2 cellular contexts compared by ENCODE assay signal in the genomic region with DNA sequence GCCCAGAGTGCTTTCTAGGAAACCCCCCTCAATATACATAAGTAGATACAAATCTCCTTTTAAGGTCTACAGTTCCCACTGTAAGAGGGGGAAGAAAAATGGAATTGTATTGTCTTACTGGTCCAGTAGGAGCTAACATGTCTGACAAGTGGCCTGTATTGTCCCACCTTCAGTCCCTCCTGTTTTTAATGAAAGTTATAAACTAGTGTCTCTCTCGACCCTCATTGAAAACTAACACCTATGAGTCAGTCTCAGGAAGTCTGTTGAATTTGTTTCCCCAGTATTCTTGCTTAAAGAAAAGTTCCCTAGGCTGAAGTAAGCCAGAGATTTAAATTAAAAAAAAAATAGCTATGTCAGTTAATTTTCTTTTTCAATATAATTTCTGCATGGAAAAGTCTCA.
TF ChIP-seq lines count a peak whose summit lies in the region.

No MANE protein-coding gene starts in this region.

TF ChIP-seq in endothelial cell of umbilical vein, 7 proteins besides CTCF, POLR2A, EP300 and RAD21:
- TF ChIP-seq FOS (IDR thresholded peaks at IDR 0.05; ENCODE audit: borderline replicate concordance, insufficient read depth, low read length) (peak; percentile 34), POLR2AphosphoS5 (IDR thresholded peaks at IDR 0.05; ENCODE audit: insufficient read depth, low read depth, low read length) (no peak)

TF ChIP-seq in GM23338, 12 proteins besides CTCF, POLR2A, EP300 and RAD21:
- TF ChIP-seq EZH2phosphoT487 (IDR thresholded peaks at IDR 0.05; ENCODE audit: unreplicated experiment) (no peak), EZH2 (IDR thresholded peaks at IDR 0.05; ENCODE audit: low read depth, unreplicated experiment) (no peak), STAT1 (IDR thresholded peaks at IDR 0.05; ENCODE audit: unreplicated experiment) (no peak), POLR2AphosphoS5 (IDR thresholded peaks at IDR 0.05; ENCODE audit: low read depth) (no peak), NANOG (IDR thresholded peaks at IDR 0.05; ENCODE audit: borderline replicate concordance) (no peak), ZNF114 (CRISPR knock-in tag; IDR thresholded peaks at IDR 0.05) (no peak), CREB1 (CRISPR knock-in tag; IDR thresholded peaks at IDR 0.05; ENCODE audit: low read depth) (no peak), ZNF331 (CRISPR knock-in tag; IDR thresholded peaks at IDR 0.05; ENCODE audit: low read depth) (no peak), JUNB (IDR thresholded peaks at IDR 0.05; ENCODE audit: unreplicated experiment) (no peak)
- TF ChIP-seq, protein P1, sequence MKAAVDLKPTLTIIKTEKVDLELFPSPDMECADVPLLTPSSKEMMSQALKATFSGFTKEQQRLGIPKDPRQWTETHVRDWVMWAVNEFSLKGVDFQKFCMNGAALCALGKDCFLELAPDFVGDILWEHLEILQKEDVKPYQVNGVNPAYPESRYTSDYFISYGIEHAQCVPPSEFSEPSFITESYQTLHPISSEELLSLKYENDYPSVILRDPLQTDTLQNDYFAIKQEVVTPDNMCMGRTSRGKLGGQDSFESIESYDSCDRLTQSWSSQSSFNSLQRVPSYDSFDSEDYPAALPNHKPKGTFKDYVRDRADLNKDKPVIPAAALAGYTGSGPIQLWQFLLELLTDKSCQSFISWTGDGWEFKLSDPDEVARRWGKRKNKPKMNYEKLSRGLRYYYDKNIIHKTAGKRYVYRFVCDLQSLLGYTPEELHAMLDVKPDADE (IDR thresholded peaks at IDR 0.05) = no peak
- TF ChIP-seq, protein P2, sequence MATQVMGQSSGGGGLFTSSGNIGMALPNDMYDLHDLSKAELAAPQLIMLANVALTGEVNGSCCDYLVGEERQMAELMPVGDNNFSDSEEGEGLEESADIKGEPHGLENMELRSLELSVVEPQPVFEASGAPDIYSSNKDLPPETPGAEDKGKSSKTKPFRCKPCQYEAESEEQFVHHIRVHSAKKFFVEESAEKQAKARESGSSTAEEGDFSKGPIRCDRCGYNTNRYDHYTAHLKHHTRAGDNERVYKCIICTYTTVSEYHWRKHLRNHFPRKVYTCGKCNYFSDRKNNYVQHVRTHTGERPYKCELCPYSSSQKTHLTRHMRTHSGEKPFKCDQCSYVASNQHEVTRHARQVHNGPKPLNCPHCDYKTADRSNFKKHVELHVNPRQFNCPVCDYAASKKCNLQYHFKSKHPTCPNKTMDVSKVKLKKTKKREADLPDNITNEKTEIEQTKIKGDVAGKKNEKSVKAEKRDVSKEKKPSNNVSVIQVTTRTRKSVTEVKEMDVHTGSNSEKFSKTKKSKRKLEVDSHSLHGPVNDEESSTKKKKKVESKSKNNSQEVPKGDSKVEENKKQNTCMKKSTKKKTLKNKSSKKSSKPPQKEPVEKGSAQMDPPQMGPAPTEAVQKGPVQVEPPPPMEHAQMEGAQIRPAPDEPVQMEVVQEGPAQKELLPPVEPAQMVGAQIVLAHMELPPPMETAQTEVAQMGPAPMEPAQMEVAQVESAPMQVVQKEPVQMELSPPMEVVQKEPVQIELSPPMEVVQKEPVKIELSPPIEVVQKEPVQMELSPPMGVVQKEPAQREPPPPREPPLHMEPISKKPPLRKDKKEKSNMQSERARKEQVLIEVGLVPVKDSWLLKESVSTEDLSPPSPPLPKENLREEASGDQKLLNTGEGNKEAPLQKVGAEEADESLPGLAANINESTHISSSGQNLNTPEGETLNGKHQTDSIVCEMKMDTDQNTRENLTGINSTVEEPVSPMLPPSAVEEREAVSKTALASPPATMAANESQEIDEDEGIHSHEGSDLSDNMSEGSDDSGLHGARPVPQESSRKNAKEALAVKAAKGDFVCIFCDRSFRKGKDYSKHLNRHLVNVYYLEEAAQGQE (IDR thresholded peaks at IDR 0.05; ENCODE audit: unreplicated experiment) = no peak
- TF ChIP-seq, protein P3, sequence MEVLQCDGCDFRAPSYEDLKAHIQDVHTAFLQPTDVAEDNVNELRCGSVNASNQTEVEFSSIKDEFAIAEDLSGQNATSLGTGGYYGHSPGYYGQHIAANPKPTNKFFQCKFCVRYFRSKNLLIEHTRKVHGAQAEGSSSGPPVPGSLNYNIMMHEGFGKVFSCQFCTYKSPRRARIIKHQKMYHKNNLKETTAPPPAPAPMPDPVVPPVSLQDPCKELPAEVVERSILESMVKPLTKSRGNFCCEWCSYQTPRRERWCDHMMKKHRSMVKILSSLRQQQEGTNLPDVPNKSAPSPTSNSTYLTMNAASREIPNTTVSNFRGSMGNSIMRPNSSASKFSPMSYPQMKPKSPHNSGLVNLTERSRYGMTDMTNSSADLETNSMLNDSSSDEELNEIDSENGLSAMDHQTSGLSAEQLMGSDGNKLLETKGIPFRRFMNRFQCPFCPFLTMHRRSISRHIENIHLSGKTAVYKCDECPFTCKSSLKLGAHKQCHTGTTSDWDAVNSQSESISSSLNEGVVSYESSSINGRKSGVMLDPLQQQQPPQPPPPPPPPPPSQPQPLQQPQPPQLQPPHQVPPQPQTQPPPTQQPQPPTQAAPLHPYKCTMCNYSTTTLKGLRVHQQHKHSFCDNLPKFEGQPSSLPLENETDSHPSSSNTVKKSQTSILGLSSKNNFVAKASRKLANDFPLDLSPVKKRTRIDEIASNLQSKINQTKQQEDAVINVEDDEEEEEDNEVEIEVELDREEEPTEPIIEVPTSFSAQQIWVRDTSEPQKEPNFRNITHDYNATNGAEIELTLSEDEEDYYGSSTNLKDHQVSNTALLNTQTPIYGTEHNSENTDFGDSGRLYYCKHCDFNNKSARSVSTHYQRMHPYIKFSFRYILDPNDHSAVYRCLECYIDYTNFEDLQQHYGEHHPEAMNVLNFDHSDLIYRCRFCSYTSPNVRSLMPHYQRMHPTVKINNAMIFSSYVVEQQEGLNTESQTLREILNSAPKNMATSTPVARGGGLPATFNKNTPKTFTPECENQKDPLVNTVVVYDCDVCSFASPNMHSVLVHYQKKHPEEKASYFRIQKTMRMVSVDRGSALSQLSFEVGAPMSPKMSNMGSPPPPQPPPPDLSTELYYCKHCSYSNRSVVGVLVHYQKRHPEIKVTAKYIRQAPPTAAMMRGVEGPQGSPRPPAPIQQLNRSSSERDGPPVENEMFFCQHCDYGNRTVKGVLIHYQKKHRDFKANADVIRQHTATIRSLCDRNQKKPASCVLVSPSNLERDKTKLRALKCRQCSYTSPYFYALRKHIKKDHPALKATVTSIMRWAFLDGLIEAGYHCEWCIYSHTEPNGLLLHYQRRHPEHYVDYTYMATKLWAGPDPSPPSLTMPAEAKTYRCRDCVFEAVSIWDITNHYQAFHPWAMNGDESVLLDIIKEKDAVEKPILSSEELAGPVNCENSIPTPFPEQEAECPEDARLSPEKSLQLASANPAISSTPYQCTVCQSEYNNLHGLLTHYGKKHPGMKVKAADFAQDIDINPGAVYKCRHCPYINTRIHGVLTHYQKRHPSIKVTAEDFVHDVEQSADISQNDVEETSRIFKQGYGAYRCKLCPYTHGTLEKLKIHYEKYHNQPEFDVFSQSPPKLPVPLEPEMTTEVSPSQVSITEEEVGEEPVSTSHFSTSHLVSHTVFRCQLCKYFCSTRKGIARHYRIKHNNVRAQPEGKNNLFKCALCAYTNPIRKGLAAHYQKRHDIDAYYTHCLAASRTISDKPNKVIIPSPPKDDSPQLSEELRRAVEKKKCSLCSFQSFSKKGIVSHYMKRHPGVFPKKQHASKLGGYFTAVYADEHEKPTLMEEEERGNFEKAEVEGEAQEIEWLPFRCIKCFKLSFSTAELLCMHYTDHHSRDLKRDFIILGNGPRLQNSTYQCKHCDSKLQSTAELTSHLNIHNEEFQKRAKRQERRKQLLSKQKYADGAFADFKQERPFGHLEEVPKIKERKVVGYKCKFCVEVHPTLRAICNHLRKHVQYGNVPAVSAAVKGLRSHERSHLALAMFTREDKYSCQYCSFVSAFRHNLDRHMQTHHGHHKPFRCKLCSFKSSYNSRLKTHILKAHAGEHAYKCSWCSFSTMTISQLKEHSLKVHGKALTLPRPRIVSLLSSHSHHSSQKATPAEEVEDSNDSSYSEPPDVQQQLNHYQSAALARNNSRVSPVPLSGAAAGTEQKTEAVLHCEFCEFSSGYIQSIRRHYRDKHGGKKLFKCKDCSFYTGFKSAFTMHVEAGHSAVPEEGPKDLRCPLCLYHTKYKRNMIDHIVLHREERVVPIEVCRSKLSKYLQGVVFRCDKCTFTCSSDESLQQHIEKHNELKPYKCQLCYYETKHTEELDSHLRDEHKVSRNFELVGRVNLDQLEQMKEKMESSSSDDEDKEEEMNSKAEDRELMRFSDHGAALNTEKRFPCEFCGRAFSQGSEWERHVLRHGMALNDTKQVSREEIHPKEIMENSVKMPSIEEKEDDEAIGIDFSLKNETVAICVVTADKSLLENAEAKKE (CRISPR knock-in tag; IDR thresholded peaks at IDR 0.05) = no peak
